In genomic region chr1:95043141-95043980, GRCh38 we compare ENCODE assay signal across 8 cellular contexts. TPM values are rescaled to one million over a fixed set of nuclear protein-coding genes. Genes with fewer than 3 reads are reported as not detected.
DNase-seq lines count a peak whose midpoint lies in the region; ATAC-seq, FAIRE-seq and TF ChIP-seq lines count a peak whose summit lies in the region.

No MANE protein-coding gene starts in this region.

- H3K9me3 ChIP-seq in adrenal gland (replicated peaks in 1 of 3) (no peaks in the 10 kb centered on the region), left ventricle myocardium inferior (replicated peaks) (no peaks in the 10 kb centered on the region), aorta (ENCODE audit: control insufficient read depth, low read length) (no peaks in the 10 kb centered on the region)

- TF ChIP-seq CTCF in adrenal gland (IDR thresholded peaks at IDR 0.05): peak; percentile 99 to 100 (median 99)
- peak; percentile 99 for TF ChIP-seq CTCF in left ventricle myocardium inferior (IDR thresholded peaks at IDR 0.05; ENCODE audit: borderline replicate concordance)

- no peaks in the 10 kb centered on the region for H3K36me3 ChIP-seq in adrenal gland (replicated peaks in 1 of 2)
- no peaks in the 10 kb centered on the region for H3K36me3 ChIP-seq in left ventricle myocardium inferior
- H3K36me3 ChIP-seq in aorta (ENCODE audit: control insufficient read depth in 1 of 2, insufficient read depth in 2 of 2, low read length in 1 of 2): no peaks in the 10 kb centered on the region

- DNase-seq in GM12892 (ENCODE audit: insufficient read length) (peak; percentile 33), NCI-H1417 treated with DMSO at 0.1 percent for 48 hours (lab: John Stamatoyannopoulos, UW) (peak; percentile 36), SW 1271 (lab: John Stamatoyannopoulos, UW) (peak; percentile 26 to 79), adrenal gland (peak; percentile 79 to 96 (median 89)), left ventricle myocardium inferior (peak; percentile 79), putamen (ENCODE audit: low spot score) (peak; percentile 85), aorta (peak; percentile 84 to 91)

- H3K4me3 ChIP-seq in adrenal gland (no peak overlapping the region), left ventricle myocardium inferior (no peak overlapping the region), aorta (ENCODE audit: low read length in 2 of 2) (no peak overlapping the region)

- no peaks in the 10 kb centered on the region for H3K27me3 ChIP-seq in adrenal gland
- H3K27me3 ChIP-seq in left ventricle myocardium inferior (ENCODE audit: low read depth): no peaks in the 10 kb centered on the region
- no peaks in the 10 kb centered on the region for H3K27me3 ChIP-seq in aorta (ENCODE audit: control insufficient read depth in 1 of 2, insufficient read depth in 2 of 2, low read length in 1 of 2)

- peak overlapping the region in 2 of 5 donors; percentile 65 to 76 for H3K27ac ChIP-seq in adrenal gland
- peak overlapping the region; percentile 67 for H3K27ac ChIP-seq in left ventricle myocardium inferior (replicated peaks)
- peak overlapping the region in 1 of 2 donors; percentile 17 for H3K27ac ChIP-seq in aorta (ENCODE audit: low read depth in 1 of 2, low read length in 2 of 2)

- H3K4me1 ChIP-seq in adrenal gland (replicated peaks in 1 of 2): peaks cover 8 to 21% of the 10 kb centered on the region in 2 donors
- H3K4me1 ChIP-seq in left ventricle myocardium inferior: peaks cover 21% of the 10 kb centered on the region
- H3K4me1 ChIP-seq in aorta (ENCODE audit: control insufficient read depth in 1 of 2, insufficient read depth in 2 of 2, low read length in 2 of 2): peaks cover 0 to 1% of the 10 kb centered on the region in 2 donors

- TF ChIP-seq POLR2A in GM12892 (IDR thresholded peaks at IDR 0.05; ENCODE audit: low read depth, low read length) (no peak), adrenal gland (IDR thresholded peaks at IDR 0.05) (no peak)

- peak; percentile 91 for FAIRE-seq in GM12892 (lab: Jason Lieb, UNC)

- intact Hi-C loops in adrenal gland (cut with DNase I) (loop anchor here (2.0 to 5.0 kb wide), 2 partner anchors 191 kb away; no protein-coding TSS in a partner anchor), left ventricle myocardium inferior (cut with micrococcal nuclease) (loop anchor here (5.0 kb wide), 1 partner anchor 191 kb away; no protein-coding TSS in a partner anchor), aorta (cut with DNase I) (loop anchor here (1.0 to 10.0 kb wide), 4 partner anchors 119 to 519 kb away; partner anchors contain the start of gene SLC44A3 (in 1 of the 2))

- ATAC-seq in HG02840 (IDR thresholded peaks at IDR 0.05; ENCODE audit: low FRiP score, unreplicated experiment) (peak; percentile 96), aorta (ENCODE audit: low FRiP score) (peak; percentile 93)

- WGBS in adrenal gland, 4 donors: 26 to 28% (median 28%) methylated on average over 11 of the region's 11 CpGs
- 20% methylated on average over 11 of the region's 11 CpGs for WGBS in aorta, 2 donors

RNA-seq across cellular contexts. Expression of gene ALG14, which starts 29.4 kb away (rescaled TPM):
- 0.95 TPM for polyA plus RNA-seq in GM12892 (2012; ENCODE audit: missing spikeins)
- total RNA-seq in adrenal gland (10 to 100 TPM in 5 of 8 donors, 1 to 10 TPM in 3; 2.2 to 24.3 (median 14.3) TPM), left ventricle myocardium inferior (2.6 TPM), aorta (1 to 10 TPM; 2.8 to 3.2 TPM)
- polyA plus RNA-seq in adrenal gland (10 to 100 TPM in 1 of 3 donors, 1 to 10 TPM in 2; 1.5 to 29.9 (median 3.0) TPM), aorta (under 1 TPM; 0.50 to 0.79 TPM)

Comparison
In these comparisons a context has a peak if more than half of its experiments do, and no peak if none do; other contexts are left out.
1. DNase-seq: peak in every context shown above with its lines; median percentile 89 in adrenal gland; 88 in aorta; 85 in putamen; 79 in left ventricle myocardium inferior; 52 in SW 1271; 36 in NCI-H1417 treated with DMSO at 0.1 percent for 48 hours; 33 in GM12892.